1 cellular context compared by ENCODE assay signal in the genomic region with DNA sequence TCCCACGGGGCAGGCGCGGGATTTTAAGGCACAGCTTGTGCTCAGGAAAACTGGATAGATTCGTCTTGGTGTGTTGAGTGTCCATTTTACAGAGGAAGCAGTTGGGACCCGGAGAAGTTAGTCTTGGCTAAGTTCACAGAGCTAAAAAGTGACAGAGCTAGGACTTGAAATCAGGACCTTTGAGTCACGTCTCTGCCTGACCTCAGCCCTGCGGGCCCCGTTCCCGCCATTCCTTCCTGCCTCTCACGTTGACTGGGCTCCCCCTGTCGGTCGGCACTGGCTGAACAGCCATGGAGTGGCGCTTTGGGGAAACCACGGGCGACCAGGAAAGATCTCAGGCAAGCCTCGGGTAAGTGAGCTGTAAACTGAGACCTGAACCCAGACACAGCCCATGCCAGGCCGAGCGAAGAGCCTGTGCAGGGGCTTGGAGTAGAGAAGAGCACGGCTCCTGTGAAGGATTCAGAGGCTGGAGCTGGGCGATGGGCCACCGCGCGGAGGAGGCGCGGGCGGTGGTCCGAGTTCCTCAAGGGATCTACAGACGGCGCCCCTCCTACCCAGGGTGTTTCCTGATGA.
TF ChIP-seq lines count a peak whose summit lies in the region.

No MANE protein-coding gene starts in this region.

TF ChIP-seq in HepG2, 621 proteins besides CTCF, POLR2A, EP300 and RAD21 (continued from another document and continues in another):
- TF ChIP-seq, protein P1, sequence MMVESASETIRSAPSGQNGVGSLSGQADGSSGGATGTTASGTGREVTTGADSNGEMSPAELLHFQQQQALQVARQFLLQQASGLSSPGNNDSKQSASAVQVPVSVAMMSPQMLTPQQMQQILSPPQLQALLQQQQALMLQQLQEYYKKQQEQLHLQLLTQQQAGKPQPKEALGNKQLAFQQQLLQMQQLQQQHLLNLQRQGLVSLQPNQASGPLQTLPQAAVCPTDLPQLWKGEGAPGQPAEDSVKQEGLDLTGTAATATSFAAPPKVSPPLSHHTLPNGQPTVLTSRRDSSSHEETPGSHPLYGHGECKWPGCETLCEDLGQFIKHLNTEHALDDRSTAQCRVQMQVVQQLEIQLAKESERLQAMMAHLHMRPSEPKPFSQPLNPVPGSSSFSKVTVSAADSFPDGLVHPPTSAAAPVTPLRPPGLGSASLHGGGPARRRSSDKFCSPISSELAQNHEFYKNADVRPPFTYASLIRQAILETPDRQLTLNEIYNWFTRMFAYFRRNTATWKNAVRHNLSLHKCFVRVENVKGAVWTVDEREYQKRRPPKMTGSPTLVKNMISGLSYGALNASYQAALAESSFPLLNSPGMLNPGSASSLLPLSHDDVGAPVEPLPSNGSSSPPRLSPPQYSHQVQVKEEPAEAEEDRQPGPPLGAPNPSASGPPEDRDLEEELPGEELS (CRISPR knock-in tag; IDR thresholded peaks at IDR 0.05), result no peak
- TF ChIP-seq ZSCAN20 (CRISPR knock-in tag; IDR thresholded peaks at IDR 0.05; ENCODE audit: borderline replicate concordance) (no peak), GTF2F1 (IDR thresholded peaks at IDR 0.05; ENCODE audit: low read length) (no peak), ETV6 (CRISPR knock-in tag; conservative IDR thresholded peaks at IDR 0.05) (no peak), EZH2 (conservative IDR thresholded peaks at IDR 0.05; ENCODE audit: low read depth, low read length) (no peak), ZNF256 (CRISPR knock-in tag; conservative IDR thresholded peaks at IDR 0.05) (no peak), SETDB1 (CRISPR knock-in tag; IDR thresholded peaks at IDR 0.05; ENCODE audit: borderline replicate concordance) (no peak), SCMH1 (CRISPR knock-in tag; IDR thresholded peaks at IDR 0.05; ENCODE audit: borderline replicate concordance) (no peak), ZBTB49 (CRISPR knock-in tag; IDR thresholded peaks at IDR 0.05; ENCODE audit: borderline replicate concordance) (0 out of 2 replicates have a peak, but pooled peaks have one; percentile 6), ZNF280D (CRISPR knock-in tag; IDR thresholded peaks at IDR 0.05) (0 out of 2 replicates have a peak, but pooled peaks have one; percentile 43), MZF1 (CRISPR knock-in tag; IDR thresholded peaks at IDR 0.05; ENCODE audit: borderline replicate concordance) (no peak), STAT5B (CRISPR knock-in tag; IDR thresholded peaks at IDR 0.05) (no peak), KAT2B (IDR thresholded peaks at IDR 0.05; ENCODE audit: borderline replicate concordance, low read depth, low read length) (no peak), KLF15 (CRISPR knock-in tag; IDR thresholded peaks at IDR 0.05; ENCODE audit: borderline replicate concordance) (no peak), DZIP1 (CRISPR knock-in tag; IDR thresholded peaks at IDR 0.05) (no peak; the same call in 1 of the 2 replicates), CERS6 (CRISPR knock-in tag; IDR thresholded peaks at IDR 0.05) (no peak), ARHGAP35 (CRISPR knock-in tag; IDR thresholded peaks at IDR 0.05; ENCODE audit: borderline replicate concordance) (no peak), MAZ (IDR thresholded peaks at IDR 0.05; ENCODE audit: borderline replicate concordance, low read depth, low read length) (no peak), MAZ (CRISPR knock-in tag; IDR thresholded peaks at IDR 0.05; ENCODE audit: low read depth) (no peak; the same call in 1 of the 2 replicates), ZNF484 (CRISPR knock-in tag; IDR thresholded peaks at IDR 0.05; ENCODE audit: borderline replicate concordance, low read depth) (no peak), TOE1 (CRISPR knock-in tag; IDR thresholded peaks at IDR 0.05) (no peak), KDM6A (CRISPR knock-in tag; IDR thresholded peaks at IDR 0.05; ENCODE audit: low read depth) (no peak), ZNF382 (CRISPR knock-in tag; IDR thresholded peaks at IDR 0.05; ENCODE audit: borderline replicate concordance) (no peak), HNRNPH1 (optimal IDR thresholded peaks at IDR 0.05; ENCODE audit: low read depth, low read length) (no peak), CHD4 (IDR thresholded peaks at IDR 0.05; ENCODE audit: borderline replicate concordance, low read length) (no peak), SP140L (CRISPR knock-in tag; IDR thresholded peaks at IDR 0.05; ENCODE audit: borderline replicate concordance) (no peak), ZNF549 (CRISPR knock-in tag; IDR thresholded peaks at IDR 0.05) (no peak), ZNF292 (CRISPR knock-in tag; IDR thresholded peaks at IDR 0.05; ENCODE audit: borderline replicate concordance, low read depth) (no peak), ZSCAN12 (CRISPR knock-in tag; IDR thresholded peaks at IDR 0.05) (no peak), ZNF777 (CRISPR knock-in tag; IDR thresholded peaks at IDR 0.05) (no peak)
- TF ChIP-seq, protein P2, sequence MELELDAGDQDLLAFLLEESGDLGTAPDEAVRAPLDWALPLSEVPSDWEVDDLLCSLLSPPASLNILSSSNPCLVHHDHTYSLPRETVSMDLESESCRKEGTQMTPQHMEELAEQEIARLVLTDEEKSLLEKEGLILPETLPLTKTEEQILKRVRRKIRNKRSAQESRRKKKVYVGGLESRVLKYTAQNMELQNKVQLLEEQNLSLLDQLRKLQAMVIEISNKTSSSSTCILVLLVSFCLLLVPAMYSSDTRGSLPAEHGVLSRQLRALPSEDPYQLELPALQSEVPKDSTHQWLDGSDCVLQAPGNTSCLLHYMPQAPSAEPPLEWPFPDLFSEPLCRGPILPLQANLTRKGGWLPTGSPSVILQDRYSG (CRISPR knock-in tag; IDR thresholded peaks at IDR 0.05), result no peak
- TF ChIP-seq, protein P3, sequence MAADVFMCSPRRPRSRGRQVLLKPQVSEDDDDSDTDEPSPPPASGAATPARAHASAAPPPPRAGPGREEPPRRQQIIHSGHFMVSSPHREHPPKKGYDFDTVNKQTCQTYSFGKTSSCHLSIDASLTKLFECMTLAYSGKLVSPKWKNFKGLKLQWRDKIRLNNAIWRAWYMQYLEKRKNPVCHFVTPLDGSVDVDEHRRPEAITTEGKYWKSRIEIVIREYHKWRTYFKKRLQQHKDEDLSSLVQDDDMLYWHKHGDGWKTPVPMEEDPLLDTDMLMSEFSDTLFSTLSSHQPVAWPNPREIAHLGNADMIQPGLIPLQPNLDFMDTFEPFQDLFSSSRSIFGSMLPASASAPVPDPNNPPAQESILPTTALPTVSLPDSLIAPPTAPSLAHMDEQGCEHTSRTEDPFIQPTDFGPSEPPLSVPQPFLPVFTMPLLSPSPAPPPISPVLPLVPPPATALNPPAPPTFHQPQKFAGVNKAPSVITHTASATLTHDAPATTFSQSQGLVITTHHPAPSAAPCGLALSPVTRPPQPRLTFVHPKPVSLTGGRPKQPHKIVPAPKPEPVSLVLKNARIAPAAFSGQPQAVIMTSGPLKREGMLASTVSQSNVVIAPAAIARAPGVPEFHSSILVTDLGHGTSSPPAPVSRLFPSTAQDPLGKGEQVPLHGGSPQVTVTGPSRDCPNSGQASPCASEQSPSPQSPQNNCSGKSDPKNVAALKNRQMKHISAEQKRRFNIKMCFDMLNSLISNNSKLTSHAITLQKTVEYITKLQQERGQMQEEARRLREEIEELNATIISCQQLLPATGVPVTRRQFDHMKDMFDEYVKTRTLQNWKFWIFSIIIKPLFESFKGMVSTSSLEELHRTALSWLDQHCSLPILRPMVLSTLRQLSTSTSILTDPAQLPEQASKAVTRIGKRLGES (CRISPR knock-in tag; IDR thresholded peaks at IDR 0.05; ENCODE audit: borderline replicate concordance), result no peak
- TF ChIP-seq, protein P4, sequence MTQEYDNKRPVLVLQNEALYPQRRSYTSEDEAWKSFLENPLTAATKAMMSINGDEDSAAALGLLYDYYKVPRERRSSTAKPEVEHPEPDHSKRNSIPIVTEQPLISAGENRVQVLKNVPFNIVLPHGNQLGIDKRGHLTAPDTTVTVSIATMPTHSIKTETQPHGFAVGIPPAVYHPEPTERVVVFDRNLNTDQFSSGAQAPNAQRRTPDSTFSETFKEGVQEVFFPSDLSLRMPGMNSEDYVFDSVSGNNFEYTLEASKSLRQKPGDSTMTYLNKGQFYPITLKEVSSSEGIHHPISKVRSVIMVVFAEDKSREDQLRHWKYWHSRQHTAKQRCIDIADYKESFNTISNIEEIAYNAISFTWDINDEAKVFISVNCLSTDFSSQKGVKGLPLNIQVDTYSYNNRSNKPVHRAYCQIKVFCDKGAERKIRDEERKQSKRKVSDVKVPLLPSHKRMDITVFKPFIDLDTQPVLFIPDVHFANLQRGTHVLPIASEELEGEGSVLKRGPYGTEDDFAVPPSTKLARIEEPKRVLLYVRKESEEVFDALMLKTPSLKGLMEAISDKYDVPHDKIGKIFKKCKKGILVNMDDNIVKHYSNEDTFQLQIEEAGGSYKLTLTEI (CRISPR knock-in tag; conservative IDR thresholded peaks at IDR 0.05), result no peak
- TF ChIP-seq, protein P5, sequence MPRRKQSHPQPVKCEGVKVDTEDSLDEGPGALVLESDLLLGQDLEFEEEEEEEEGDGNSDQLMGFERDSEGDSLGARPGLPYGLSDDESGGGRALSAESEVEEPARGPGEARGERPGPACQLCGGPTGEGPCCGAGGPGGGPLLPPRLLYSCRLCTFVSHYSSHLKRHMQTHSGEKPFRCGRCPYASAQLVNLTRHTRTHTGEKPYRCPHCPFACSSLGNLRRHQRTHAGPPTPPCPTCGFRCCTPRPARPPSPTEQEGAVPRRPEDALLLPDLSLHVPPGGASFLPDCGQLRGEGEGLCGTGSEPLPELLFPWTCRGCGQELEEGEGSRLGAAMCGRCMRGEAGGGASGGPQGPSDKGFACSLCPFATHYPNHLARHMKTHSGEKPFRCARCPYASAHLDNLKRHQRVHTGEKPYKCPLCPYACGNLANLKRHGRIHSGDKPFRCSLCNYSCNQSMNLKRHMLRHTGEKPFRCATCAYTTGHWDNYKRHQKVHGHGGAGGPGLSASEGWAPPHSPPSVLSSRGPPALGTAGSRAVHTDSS (CRISPR knock-in tag; conservative IDR thresholded peaks at IDR 0.05), result no peak
